In genomic region chr5:127602481-127602880, GRCh38 we compare ENCODE assay signal across 18 cellular contexts. TPM values are rescaled to one million over a fixed set of nuclear protein-coding genes. Genes with fewer than 3 reads are reported as not detected.
"Had no signal": no experiment of that assay in that cellular context is flagged by ENCODE, and none has a peak within 500 bp of the region (broad histone marks: within the 10 kb centered on the region; RNA-seq: fewer than 3 reads in every experiment).

No MANE protein-coding gene starts in this region.

- H3K4me3 Mint-ChIP-seq: activated naive CD4-positive, alpha-beta T cell treated with anti-CD3 and anti-CD28 coated beads, Interleukin-2, amount 50 U/mL, for 24 hours; naive thymus-derived CD8-positive, alpha-beta T cell had no signal

- H3K36me3 ChIP-seq: transverse colon had no signal

- H3K36me3 Mint-ChIP-seq: activated naive CD4-positive, alpha-beta T cell treated with anti-CD3 and anti-CD28 coated beads, Interleukin-2, amount 50 U/mL, for 24 hours; naive thymus-derived CD8-positive, alpha-beta T cell had no signal

- H3K4me3 ChIP-seq: body of pancreas, transverse colon had no signal

- H3K4me1 Mint-ChIP-seq: activated naive CD4-positive, alpha-beta T cell treated with anti-CD3 and anti-CD28 coated beads, Interleukin-2, amount 50 U/mL, for 24 hours had no signal

- H3K27me3 ChIP-seq: body of pancreas, transverse colon had no signal

- H3K9me3 ChIP-seq: body of pancreas, transverse colon had no signal

- H3K27ac ChIP-seq: body of pancreas, transverse colon had no signal

- ATAC-seq: body of pancreas; esophagus mucosa; naive thymus-derived CD8-positive, alpha-beta T cell; right cardiac atrium had no signal

- H3K9me3 Mint-ChIP-seq: activated naive CD4-positive, alpha-beta T cell treated with anti-CD3 and anti-CD28 coated beads, Interleukin-2, amount 50 U/mL, for 24 hours; activated T-helper 2 cell treated with anti-CD3 and anti-CD28 coated beads, Interferon-gamma antibody, Interleukin-2, Interleukin-4, amounts not matched to agents 10 μg/mL and 5 μg/mL and 100 μg/mL, durations not matched to agents 14 hours and 24 hours and 36 hours; naive thymus-derived CD8-positive, alpha-beta T cell had no signal

- H3K27me3 Mint-ChIP-seq: progenitor cell of endocrine pancreas had no signal

- H3K27ac Mint-ChIP-seq: activated naive CD4-positive, alpha-beta T cell treated with anti-CD3 and anti-CD28 coated beads, Interleukin-2, amount 50 U/mL, for 24 hours; activated T-helper 2 cell treated with anti-CD3 and anti-CD28 coated beads, Interferon-gamma antibody, Interleukin-2, Interleukin-4, amounts not matched to agents 10 μg/mL and 5 μg/mL and 100 μg/mL, durations not matched to agents 14 hours and 24 hours and 36 hours; naive thymus-derived CD8-positive, alpha-beta T cell; progenitor cell of endocrine pancreas had no signal

- DNase-seq: activated CD4-positive, CD25-positive, alpha-beta regulatory T cell; body of pancreas; cerebellar nuclear complex; dermis blood vessel endothelial cell; naive thymus-derived CD8-positive, alpha-beta T cell; occipital lobe; right cardiac atrium; small intestine; substantia nigra; transverse colon had no signal

- FAIRE-seq: endometrium, small intestine had no signal

RNA-seq across cellular contexts. Expression of gene CTXN3, which starts 46.4 kb away (rescaled TPM):
- total RNA-seq: activated T-helper 2 cell treated with anti-CD3 and anti-CD28 coated beads, Interferon-gamma antibody, Interleukin-2, Interleukin-4, amounts not matched to agents 10 μg/mL and 5 μg/mL and 100 μg/mL, durations not matched to agents 14 hours and 24 hours and 36 hours; body of pancreas; dermis blood vessel endothelial cell; fibroblast of villous mesenchyme; lung microvascular endothelial cell; mononuclear cell; naive thymus-derived CD8-positive, alpha-beta T cell; progenitor cell of endocrine pancreas; right cardiac atrium; transverse colon had no signal
- polyA plus RNA-seq: naive thymus-derived CD8-positive, alpha-beta T cell; right cardiac atrium; small intestine had no signal
